ENCODE assay signal across 19 cellular contexts in genomic region chr3:52881834-52882233, GRCh38. TPM values are rescaled to one million over a fixed set of nuclear protein-coding genes. Genes with fewer than 3 reads are reported as not detected.
"Had no signal": no experiment of that assay in that cellular context is flagged by ENCODE, and none has a peak within 500 bp of the region (broad histone marks: within the 10 kb centered on the region; RNA-seq: fewer than 3 reads in every experiment).

No MANE protein-coding gene starts in this region.

- H3K4me3 Mint-ChIP-seq: natural killer cell; stimulated activated effector memory CD8-positive, alpha-beta T cell treated with anti-CD3 and anti-CD28 coated beads, Interleukin-12 subunit alpha, Interleukin-12 subunit beta, amount 100 ng/mL, for 72 hours had no signal

- H3K36me3 ChIP-seq: cardiac muscle cell, prostate gland had no signal

- H3K9me3 ChIP-seq: heart left ventricle, prostate gland, right lobe of liver, tibial artery, upper lobe of left lung had no signal

- FAIRE-seq: endothelial cell of umbilical vein, islet of Langerhans had no signal

- H3K4me1 ChIP-seq: parathyroid adenoma, prostate gland had no signal

- H3K4me3 ChIP-seq: cardiac muscle cell, heart left ventricle, prostate gland, right lobe of liver, tibial artery, upper lobe of left lung had no signal

- H2AFZ ChIP-seq: parathyroid adenoma had no signal

- H3K27ac Mint-ChIP-seq: stimulated activated effector memory CD8-positive, alpha-beta T cell treated with anti-CD3 and anti-CD28 coated beads, Interleukin-12 subunit alpha, Interleukin-12 subunit beta, amount 100 ng/mL, for 72 hours had no signal

- DNase-seq: erythroblast; foreskin melanocyte; heart left ventricle; hippocampal formation; mammary epithelial cell; natural killer cell; right lobe of liver; stimulated activated CD4-positive, alpha-beta T cell treated with anti-CD3 and anti-CD28 coated beads, Interleukin-4, amount 100 ng/mL, for 1 hour; stimulated activated CD8-positive, alpha-beta memory T cell treated with anti-CD3 and anti-CD28 coated beads, Interleukin-4, amount 100 ng/mL, for 48 hours; stimulated activated naive CD8-positive, alpha-beta T cell treated with anti-CD3 and anti-CD28 coated beads, Interleukin-15, Interleukin-2, amounts not matched to agents 100 U/mL and 50 U/mL, for 24 hours; tibial artery had no signal

- H3K9me3 Mint-ChIP-seq: natural killer cell; stimulated activated effector memory CD8-positive, alpha-beta T cell treated with anti-CD3 and anti-CD28 coated beads, Interleukin-12 subunit alpha, Interleukin-12 subunit beta, amount 100 ng/mL, for 72 hours had no signal

- H3K27ac ChIP-seq: cardiac muscle cell, heart left ventricle, parathyroid adenoma, prostate gland, right lobe of liver, tibial artery, upper lobe of left lung had no signal

- H3K9ac ChIP-seq: parathyroid adenoma had no signal

- ATAC-seq: heart left ventricle; natural killer cell; right lobe of liver; stimulated activated effector memory CD8-positive, alpha-beta T cell treated with anti-CD3 and anti-CD28 coated beads, Interleukin-12 subunit alpha, Interleukin-12 subunit beta, amount 100 ng/mL, for 72 hours; stimulated activated naive CD8-positive, alpha-beta T cell treated with anti-CD3 and anti-CD28 coated beads, Interleukin-15, Interleukin-2, amounts not matched to agents 100 U/mL and 50 U/mL, for 24 hours had no signal

- H3K27me3 ChIP-seq: cardiac muscle cell, heart left ventricle, right lobe of liver, tibial artery, upper lobe of left lung had no signal

RNA-seq across cellular contexts. Expression of gene MUSTN1, which starts 47.0 kb away (rescaled TPM):
- total RNA-seq: cardiac muscle cell, mammary epithelial cell, renal cortical epithelial cell had no signal
- polyA plus RNA-seq: cardiac muscle cell had no signal
